25 cellular contexts compared by ENCODE assay signal in the genomic region with DNA sequence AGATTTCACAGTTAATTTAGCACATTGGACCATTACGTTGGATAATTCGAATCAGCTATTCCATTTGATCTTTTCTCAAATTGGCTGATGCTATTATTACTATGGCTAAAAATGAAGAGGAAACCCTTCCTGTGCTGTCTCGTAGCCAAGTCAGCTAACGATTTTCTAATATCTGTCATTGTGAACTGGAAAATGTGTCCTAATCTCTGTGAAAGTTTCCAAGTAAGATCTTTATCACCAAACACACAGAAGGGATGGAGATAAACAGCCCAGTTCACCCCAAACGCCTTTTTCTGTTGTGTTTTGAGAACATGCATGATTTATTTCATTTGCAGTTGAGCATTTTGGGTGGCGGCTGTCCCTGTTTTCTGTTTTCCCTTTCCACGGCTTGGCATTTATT.
"Had no signal": no experiment of that assay in that cellular context is flagged by ENCODE, and none has a peak within 500 bp of the region (broad histone marks: within the 10 kb centered on the region; RNA-seq: fewer than 3 reads in every experiment).

No MANE protein-coding gene starts in this region.

- H3K4me1 ChIP-seq: colonic mucosa, esophagus squamous epithelium, left lung had no signal

- H3K4me3 ChIP-seq: colonic mucosa, dorsolateral prefrontal cortex, esophagus squamous epithelium, gastrocnemius medialis, heart right ventricle, left lung, lung had no signal

- H3K27ac ChIP-seq: colonic mucosa, dorsolateral prefrontal cortex, epithelial cell of prostate, esophagus squamous epithelium, heart right ventricle, left lung had no signal

- H3K36me3 ChIP-seq: colonic mucosa, esophagus squamous epithelium, gastrocnemius medialis, heart right ventricle, left lung had no signal

- DNase-seq: colonic mucosa; cortex of kidney; dorsolateral prefrontal cortex; effector CD4-positive, alpha-beta T cell; effector memory CD4-positive, alpha-beta T cell; esophagus squamous epithelium; foreskin fibroblast; foreskin melanocyte; gastrocnemius medialis; glutamatergic neuron; head of caudate nucleus; heart right ventricle; hippocampal formation; immature natural killer cell; islet precursor cell; kidney; kidney glomerular epithelial cell; left lung; left ventricle myocardium superior; mammary epithelial cell; mesendoderm; midbrain; naive thymus-derived CD4-positive, alpha-beta T cell had no signal

- H3K27me3 ChIP-seq: colonic mucosa had no signal

- H3K9me3 ChIP-seq: colonic mucosa, esophagus squamous epithelium, gastrocnemius medialis, heart right ventricle, left lung had no signal
